5 cellular contexts compared by ENCODE assay signal in genomic region chr10:118430190-118430589, GRCh38.
"Had no signal": no experiment of that assay in that cellular context is flagged by ENCODE, and none has a peak within 500 bp of the region (broad histone marks: within the 10 kb centered on the region; RNA-seq: fewer than 3 reads in every experiment).

No MANE protein-coding gene starts in this region.

- ATAC-seq: GM23338 had no signal

- H3K9me3 Mint-ChIP-seq: GM23338 had no signal

- H3K4me1 Mint-ChIP-seq: GM23338, H9, IgD-negative memory B cell had no signal

- H3K4me2 ChIP-seq: GM23338 had no signal

- H3K27ac Mint-ChIP-seq: GM23338, H9, IgD-negative memory B cell had no signal

- H3K4me3 ChIP-seq: GM23338 had no signal

- DNase-seq: H9, HCEC 1CT, KG1 had no signal

- H2AFZ ChIP-seq: GM23338 had no signal

- H3K4me3 Mint-ChIP-seq: GM23338, H9, IgD-negative memory B cell had no signal

- H3K36me3 Mint-ChIP-seq: IgD-negative memory B cell had no signal
